ENCODE assay signal across 1 cellular context in the genomic region with DNA sequence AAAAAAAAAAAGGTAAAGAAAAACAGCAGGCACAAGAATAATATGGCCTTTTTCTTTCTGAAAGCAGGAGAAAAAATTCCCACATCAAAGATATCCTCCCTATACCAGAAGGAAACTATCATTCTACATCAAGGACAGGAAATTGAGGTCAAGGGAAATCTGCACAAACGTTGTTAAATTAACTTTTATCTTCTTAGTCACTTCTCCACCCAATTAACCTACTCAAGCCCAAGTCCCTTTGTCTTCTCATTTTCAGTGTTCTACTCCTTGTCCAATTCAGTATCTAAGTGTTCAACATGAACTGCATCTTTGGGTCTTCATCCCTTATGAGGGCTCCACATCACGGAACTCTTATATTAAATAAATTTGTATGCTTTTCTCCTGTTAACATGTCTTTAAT.
TF ChIP-seq lines count a peak whose summit lies in the region.

No MANE protein-coding gene starts in this region.

TF ChIP-seq in GM23338, 12 proteins besides CTCF, POLR2A, EP300 and RAD21 (continued from another document):
- TF ChIP-seq, protein P1, sequence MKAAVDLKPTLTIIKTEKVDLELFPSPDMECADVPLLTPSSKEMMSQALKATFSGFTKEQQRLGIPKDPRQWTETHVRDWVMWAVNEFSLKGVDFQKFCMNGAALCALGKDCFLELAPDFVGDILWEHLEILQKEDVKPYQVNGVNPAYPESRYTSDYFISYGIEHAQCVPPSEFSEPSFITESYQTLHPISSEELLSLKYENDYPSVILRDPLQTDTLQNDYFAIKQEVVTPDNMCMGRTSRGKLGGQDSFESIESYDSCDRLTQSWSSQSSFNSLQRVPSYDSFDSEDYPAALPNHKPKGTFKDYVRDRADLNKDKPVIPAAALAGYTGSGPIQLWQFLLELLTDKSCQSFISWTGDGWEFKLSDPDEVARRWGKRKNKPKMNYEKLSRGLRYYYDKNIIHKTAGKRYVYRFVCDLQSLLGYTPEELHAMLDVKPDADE (IDR thresholded peaks at IDR 0.05): no peak
- TF ChIP-seq STAT1 (IDR thresholded peaks at IDR 0.05; ENCODE audit: unreplicated experiment): no peak
- no peak for TF ChIP-seq ZNF331 (CRISPR knock-in tag; IDR thresholded peaks at IDR 0.05; ENCODE audit: low read depth)
- TF ChIP-seq, protein P2, sequence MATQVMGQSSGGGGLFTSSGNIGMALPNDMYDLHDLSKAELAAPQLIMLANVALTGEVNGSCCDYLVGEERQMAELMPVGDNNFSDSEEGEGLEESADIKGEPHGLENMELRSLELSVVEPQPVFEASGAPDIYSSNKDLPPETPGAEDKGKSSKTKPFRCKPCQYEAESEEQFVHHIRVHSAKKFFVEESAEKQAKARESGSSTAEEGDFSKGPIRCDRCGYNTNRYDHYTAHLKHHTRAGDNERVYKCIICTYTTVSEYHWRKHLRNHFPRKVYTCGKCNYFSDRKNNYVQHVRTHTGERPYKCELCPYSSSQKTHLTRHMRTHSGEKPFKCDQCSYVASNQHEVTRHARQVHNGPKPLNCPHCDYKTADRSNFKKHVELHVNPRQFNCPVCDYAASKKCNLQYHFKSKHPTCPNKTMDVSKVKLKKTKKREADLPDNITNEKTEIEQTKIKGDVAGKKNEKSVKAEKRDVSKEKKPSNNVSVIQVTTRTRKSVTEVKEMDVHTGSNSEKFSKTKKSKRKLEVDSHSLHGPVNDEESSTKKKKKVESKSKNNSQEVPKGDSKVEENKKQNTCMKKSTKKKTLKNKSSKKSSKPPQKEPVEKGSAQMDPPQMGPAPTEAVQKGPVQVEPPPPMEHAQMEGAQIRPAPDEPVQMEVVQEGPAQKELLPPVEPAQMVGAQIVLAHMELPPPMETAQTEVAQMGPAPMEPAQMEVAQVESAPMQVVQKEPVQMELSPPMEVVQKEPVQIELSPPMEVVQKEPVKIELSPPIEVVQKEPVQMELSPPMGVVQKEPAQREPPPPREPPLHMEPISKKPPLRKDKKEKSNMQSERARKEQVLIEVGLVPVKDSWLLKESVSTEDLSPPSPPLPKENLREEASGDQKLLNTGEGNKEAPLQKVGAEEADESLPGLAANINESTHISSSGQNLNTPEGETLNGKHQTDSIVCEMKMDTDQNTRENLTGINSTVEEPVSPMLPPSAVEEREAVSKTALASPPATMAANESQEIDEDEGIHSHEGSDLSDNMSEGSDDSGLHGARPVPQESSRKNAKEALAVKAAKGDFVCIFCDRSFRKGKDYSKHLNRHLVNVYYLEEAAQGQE (IDR thresholded peaks at IDR 0.05; ENCODE audit: unreplicated experiment): no peak
- no peak for TF ChIP-seq CREB1 (CRISPR knock-in tag; IDR thresholded peaks at IDR 0.05; ENCODE audit: low read depth)
- no peak for TF ChIP-seq EZH2phosphoT487 (IDR thresholded peaks at IDR 0.05; ENCODE audit: unreplicated experiment)
- TF ChIP-seq, protein P3, sequence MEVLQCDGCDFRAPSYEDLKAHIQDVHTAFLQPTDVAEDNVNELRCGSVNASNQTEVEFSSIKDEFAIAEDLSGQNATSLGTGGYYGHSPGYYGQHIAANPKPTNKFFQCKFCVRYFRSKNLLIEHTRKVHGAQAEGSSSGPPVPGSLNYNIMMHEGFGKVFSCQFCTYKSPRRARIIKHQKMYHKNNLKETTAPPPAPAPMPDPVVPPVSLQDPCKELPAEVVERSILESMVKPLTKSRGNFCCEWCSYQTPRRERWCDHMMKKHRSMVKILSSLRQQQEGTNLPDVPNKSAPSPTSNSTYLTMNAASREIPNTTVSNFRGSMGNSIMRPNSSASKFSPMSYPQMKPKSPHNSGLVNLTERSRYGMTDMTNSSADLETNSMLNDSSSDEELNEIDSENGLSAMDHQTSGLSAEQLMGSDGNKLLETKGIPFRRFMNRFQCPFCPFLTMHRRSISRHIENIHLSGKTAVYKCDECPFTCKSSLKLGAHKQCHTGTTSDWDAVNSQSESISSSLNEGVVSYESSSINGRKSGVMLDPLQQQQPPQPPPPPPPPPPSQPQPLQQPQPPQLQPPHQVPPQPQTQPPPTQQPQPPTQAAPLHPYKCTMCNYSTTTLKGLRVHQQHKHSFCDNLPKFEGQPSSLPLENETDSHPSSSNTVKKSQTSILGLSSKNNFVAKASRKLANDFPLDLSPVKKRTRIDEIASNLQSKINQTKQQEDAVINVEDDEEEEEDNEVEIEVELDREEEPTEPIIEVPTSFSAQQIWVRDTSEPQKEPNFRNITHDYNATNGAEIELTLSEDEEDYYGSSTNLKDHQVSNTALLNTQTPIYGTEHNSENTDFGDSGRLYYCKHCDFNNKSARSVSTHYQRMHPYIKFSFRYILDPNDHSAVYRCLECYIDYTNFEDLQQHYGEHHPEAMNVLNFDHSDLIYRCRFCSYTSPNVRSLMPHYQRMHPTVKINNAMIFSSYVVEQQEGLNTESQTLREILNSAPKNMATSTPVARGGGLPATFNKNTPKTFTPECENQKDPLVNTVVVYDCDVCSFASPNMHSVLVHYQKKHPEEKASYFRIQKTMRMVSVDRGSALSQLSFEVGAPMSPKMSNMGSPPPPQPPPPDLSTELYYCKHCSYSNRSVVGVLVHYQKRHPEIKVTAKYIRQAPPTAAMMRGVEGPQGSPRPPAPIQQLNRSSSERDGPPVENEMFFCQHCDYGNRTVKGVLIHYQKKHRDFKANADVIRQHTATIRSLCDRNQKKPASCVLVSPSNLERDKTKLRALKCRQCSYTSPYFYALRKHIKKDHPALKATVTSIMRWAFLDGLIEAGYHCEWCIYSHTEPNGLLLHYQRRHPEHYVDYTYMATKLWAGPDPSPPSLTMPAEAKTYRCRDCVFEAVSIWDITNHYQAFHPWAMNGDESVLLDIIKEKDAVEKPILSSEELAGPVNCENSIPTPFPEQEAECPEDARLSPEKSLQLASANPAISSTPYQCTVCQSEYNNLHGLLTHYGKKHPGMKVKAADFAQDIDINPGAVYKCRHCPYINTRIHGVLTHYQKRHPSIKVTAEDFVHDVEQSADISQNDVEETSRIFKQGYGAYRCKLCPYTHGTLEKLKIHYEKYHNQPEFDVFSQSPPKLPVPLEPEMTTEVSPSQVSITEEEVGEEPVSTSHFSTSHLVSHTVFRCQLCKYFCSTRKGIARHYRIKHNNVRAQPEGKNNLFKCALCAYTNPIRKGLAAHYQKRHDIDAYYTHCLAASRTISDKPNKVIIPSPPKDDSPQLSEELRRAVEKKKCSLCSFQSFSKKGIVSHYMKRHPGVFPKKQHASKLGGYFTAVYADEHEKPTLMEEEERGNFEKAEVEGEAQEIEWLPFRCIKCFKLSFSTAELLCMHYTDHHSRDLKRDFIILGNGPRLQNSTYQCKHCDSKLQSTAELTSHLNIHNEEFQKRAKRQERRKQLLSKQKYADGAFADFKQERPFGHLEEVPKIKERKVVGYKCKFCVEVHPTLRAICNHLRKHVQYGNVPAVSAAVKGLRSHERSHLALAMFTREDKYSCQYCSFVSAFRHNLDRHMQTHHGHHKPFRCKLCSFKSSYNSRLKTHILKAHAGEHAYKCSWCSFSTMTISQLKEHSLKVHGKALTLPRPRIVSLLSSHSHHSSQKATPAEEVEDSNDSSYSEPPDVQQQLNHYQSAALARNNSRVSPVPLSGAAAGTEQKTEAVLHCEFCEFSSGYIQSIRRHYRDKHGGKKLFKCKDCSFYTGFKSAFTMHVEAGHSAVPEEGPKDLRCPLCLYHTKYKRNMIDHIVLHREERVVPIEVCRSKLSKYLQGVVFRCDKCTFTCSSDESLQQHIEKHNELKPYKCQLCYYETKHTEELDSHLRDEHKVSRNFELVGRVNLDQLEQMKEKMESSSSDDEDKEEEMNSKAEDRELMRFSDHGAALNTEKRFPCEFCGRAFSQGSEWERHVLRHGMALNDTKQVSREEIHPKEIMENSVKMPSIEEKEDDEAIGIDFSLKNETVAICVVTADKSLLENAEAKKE (CRISPR knock-in tag; IDR thresholded peaks at IDR 0.05): no peak
